In the genomic region with DNA sequence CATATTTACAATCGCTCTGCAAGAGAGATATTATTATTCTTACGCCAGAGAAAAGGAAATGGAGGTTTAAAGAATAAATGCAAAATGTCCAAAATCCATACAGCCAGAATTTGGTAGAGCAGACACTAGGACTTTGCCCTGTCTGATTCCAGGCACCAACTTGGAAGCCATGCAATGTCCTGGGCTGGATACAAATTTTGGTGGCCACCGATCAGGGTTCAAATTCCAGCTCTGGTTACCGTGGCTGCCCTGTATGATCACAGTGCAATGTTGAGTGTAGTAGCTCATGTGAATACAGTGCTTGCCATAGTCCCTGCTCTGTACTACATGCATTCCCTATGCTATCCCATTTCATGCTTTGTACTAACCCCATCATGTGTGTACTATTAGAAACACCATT, we compare ENCODE assay signal across 1 cellular context.
A peak's percentile ranks its signal among the peaks of the same experiment; 100 is the strongest.
TF ChIP-seq lines count a peak whose summit lies in the region.

No MANE protein-coding gene starts in this region.

TF ChIP-seq in liver, 16 proteins besides CTCF, POLR2A, EP300 and RAD21 (continued from another document):
- TF ChIP-seq, protein P1, sequence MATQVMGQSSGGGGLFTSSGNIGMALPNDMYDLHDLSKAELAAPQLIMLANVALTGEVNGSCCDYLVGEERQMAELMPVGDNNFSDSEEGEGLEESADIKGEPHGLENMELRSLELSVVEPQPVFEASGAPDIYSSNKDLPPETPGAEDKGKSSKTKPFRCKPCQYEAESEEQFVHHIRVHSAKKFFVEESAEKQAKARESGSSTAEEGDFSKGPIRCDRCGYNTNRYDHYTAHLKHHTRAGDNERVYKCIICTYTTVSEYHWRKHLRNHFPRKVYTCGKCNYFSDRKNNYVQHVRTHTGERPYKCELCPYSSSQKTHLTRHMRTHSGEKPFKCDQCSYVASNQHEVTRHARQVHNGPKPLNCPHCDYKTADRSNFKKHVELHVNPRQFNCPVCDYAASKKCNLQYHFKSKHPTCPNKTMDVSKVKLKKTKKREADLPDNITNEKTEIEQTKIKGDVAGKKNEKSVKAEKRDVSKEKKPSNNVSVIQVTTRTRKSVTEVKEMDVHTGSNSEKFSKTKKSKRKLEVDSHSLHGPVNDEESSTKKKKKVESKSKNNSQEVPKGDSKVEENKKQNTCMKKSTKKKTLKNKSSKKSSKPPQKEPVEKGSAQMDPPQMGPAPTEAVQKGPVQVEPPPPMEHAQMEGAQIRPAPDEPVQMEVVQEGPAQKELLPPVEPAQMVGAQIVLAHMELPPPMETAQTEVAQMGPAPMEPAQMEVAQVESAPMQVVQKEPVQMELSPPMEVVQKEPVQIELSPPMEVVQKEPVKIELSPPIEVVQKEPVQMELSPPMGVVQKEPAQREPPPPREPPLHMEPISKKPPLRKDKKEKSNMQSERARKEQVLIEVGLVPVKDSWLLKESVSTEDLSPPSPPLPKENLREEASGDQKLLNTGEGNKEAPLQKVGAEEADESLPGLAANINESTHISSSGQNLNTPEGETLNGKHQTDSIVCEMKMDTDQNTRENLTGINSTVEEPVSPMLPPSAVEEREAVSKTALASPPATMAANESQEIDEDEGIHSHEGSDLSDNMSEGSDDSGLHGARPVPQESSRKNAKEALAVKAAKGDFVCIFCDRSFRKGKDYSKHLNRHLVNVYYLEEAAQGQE (IDR thresholded peaks at IDR 0.05), result no peak
- TF ChIP-seq SP1 (IDR thresholded peaks at IDR 0.05) (peak; percentile 46), GABPA (IDR thresholded peaks at IDR 0.05 in 1 of 2, conservative IDR thresholded peaks at IDR 0.05 in 1 of 2) (no peak), HNF4A (conservative IDR thresholded peaks at IDR 0.05) (peak; percentile 65 to 93), NR2F2 (IDR thresholded peaks at IDR 0.05) (no peak), EGR1 (IDR thresholded peaks at IDR 0.05; ENCODE audit: low read depth in 2 of 2) (no peak), YY1 (IDR thresholded peaks at IDR 0.05) (peak; percentile 57), JUND (IDR thresholded peaks at IDR 0.05) (no peak), TAF1 (conservative IDR thresholded peaks at IDR 0.05) (no peak), RXRA (IDR thresholded peaks at IDR 0.05) (peak in 1 of 2 donors; percentile 51)
